In genomic region chr17:77810536-77810935, GRCh38 we compare ENCODE assay signal across 10 cellular contexts.
A peak's percentile ranks its signal among the peaks of the same experiment; 100 is the strongest.
DNase-seq lines count a peak whose midpoint lies in the region; ATAC-seq and TF ChIP-seq lines count a peak whose summit lies in the region.
"Had no signal": no experiment of that assay in that cellular context is flagged by ENCODE, and none has a peak within 500 bp of the region (broad histone marks: within the 10 kb centered on the region; RNA-seq: fewer than 3 reads in every experiment).

No MANE protein-coding gene starts in this region.

- ATAC-seq in SK-N-SH treated with all-trans-retinoic acid at 6 μM for 48 hours, result peak; percentile 77
- no peak for ATAC-seq in GM18519 (IDR thresholded peaks at IDR 0.05; ENCODE audit: low FRiP score, unreplicated experiment)
- no peak for ATAC-seq in GM21360 (IDR thresholded peaks at IDR 0.05; ENCODE audit: unreplicated experiment)

- DNase-seq in EL (peak; percentile 40), fibroblast of the conjunctiva (ENCODE audit: low read depth) (peak; percentile 85), renal cortical epithelial cell (ENCODE audit: low read depth) (peak; percentile 9), NOMO-1 treated with dmso at 0.1 percent for 144 hours (lab: John Stamatoyannopoulos, UW; ENCODE audit: unreplicated experiment) (no peak), DMS 273 treated with DMSO at 0.1 percent for 48 hours (lab: John Stamatoyannopoulos, UW) (no peak)
- DNase-seq: CD4-positive, CD25-positive, alpha-beta regulatory T cell; effector CD8-positive, alpha-beta T cell had no signal

TF ChIP-seq in SK-N-SH treated with all-trans-retinoic acid at 6 μM for 48 hours, 23 proteins besides CTCF, POLR2A, EP300 and RAD21:
- TF ChIP-seq TSHZ2 (CRISPR knock-in tag; IDR thresholded peaks at IDR 0.05) (no peak), PATZ1 (CRISPR knock-in tag; IDR thresholded peaks at IDR 0.05; ENCODE audit: borderline replicate concordance) (no peak), BACH2 (CRISPR knock-in tag; IDR thresholded peaks at IDR 0.05; ENCODE audit: borderline replicate concordance) (no peak), PPARA (CRISPR knock-in tag; IDR thresholded peaks at IDR 0.05; ENCODE audit: borderline replicate concordance) (no peak), OSR1 (CRISPR knock-in tag; IDR thresholded peaks at IDR 0.05) (no peak), ISL1 (CRISPR knock-in tag; IDR thresholded peaks at IDR 0.05) (no peak), ZNF8 (CRISPR knock-in tag; IDR thresholded peaks at IDR 0.05) (no peak), POU6F1 (CRISPR knock-in tag; IDR thresholded peaks at IDR 0.05; ENCODE audit: borderline replicate concordance, low read depth) (no peak), ESRRG (CRISPR knock-in tag; IDR thresholded peaks at IDR 0.05) (no peak), ZNF565 (CRISPR knock-in tag; conservative IDR thresholded peaks at IDR 0.05; ENCODE audit: low read depth) (no peak), ZC3H10 (CRISPR knock-in tag; IDR thresholded peaks at IDR 0.05) (no peak), CREB5 (CRISPR knock-in tag; IDR thresholded peaks at IDR 0.05; ENCODE audit: low read depth) (no peak)

Comparison
In these comparisons a context has a peak if more than half of its experiments do, and no peak if none do; other contexts are left out.
1. DNase-seq: peak in EL (single experiment), fibroblast of the conjunctiva (single experiment) and renal cortical epithelial cell (single experiment); none in NOMO-1 treated with dmso at 0.1 percent for 144 hours (single experiment) and DMS 273 treated with DMSO at 0.1 percent for 48 hours (single experiment).